In genomic region chr9:90830977-90831376, GRCh38 we compare ENCODE assay signal across 1 cellular context.
TF ChIP-seq lines count a peak whose summit lies in the region.

No MANE protein-coding gene starts in this region.

TF ChIP-seq in GM23338, 12 proteins besides CTCF, POLR2A, EP300 and RAD21 (continued from another document):
- TF ChIP-seq ETS1 (IDR thresholded peaks at IDR 0.05), result no peak
- no peak for TF ChIP-seq POLR2AphosphoS5 (IDR thresholded peaks at IDR 0.05; ENCODE audit: low read depth)
- TF ChIP-seq EZH2phosphoT487 (IDR thresholded peaks at IDR 0.05; ENCODE audit: unreplicated experiment), result no peak
- TF ChIP-seq CREB1 (CRISPR knock-in tag; IDR thresholded peaks at IDR 0.05; ENCODE audit: low read depth), result no peak
- TF ChIP-seq JUNB (IDR thresholded peaks at IDR 0.05; ENCODE audit: unreplicated experiment), result no peak
